In genomic region chr19:19387108-19387507, GRCh38 we compare ENCODE assay signal across 1 cellular context.
TF ChIP-seq lines count a peak whose summit lies in the region.

No MANE protein-coding gene starts in this region.

TF ChIP-seq in HepG2, 621 proteins besides CTCF, POLR2A, EP300 and RAD21 (continued from another document):
- TF ChIP-seq, protein P1, sequence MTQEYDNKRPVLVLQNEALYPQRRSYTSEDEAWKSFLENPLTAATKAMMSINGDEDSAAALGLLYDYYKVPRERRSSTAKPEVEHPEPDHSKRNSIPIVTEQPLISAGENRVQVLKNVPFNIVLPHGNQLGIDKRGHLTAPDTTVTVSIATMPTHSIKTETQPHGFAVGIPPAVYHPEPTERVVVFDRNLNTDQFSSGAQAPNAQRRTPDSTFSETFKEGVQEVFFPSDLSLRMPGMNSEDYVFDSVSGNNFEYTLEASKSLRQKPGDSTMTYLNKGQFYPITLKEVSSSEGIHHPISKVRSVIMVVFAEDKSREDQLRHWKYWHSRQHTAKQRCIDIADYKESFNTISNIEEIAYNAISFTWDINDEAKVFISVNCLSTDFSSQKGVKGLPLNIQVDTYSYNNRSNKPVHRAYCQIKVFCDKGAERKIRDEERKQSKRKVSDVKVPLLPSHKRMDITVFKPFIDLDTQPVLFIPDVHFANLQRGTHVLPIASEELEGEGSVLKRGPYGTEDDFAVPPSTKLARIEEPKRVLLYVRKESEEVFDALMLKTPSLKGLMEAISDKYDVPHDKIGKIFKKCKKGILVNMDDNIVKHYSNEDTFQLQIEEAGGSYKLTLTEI (CRISPR knock-in tag; conservative IDR thresholded peaks at IDR 0.05), result no peak
- TF ChIP-seq CERS6 (CRISPR knock-in tag; IDR thresholded peaks at IDR 0.05), result no peak
- TF ChIP-seq POLR2G (IDR thresholded peaks at IDR 0.05; ENCODE audit: low read depth, low read length), result no peak
- TF ChIP-seq ZNF839 (CRISPR knock-in tag; IDR thresholded peaks at IDR 0.05; ENCODE audit: borderline replicate concordance), result no peak
- TF ChIP-seq IRF9 (CRISPR knock-in tag; IDR thresholded peaks at IDR 0.05; ENCODE audit: borderline replicate concordance), result no peak
- no peak for TF ChIP-seq RFX1 (IDR thresholded peaks at IDR 0.05)
- TF ChIP-seq, protein P2, sequence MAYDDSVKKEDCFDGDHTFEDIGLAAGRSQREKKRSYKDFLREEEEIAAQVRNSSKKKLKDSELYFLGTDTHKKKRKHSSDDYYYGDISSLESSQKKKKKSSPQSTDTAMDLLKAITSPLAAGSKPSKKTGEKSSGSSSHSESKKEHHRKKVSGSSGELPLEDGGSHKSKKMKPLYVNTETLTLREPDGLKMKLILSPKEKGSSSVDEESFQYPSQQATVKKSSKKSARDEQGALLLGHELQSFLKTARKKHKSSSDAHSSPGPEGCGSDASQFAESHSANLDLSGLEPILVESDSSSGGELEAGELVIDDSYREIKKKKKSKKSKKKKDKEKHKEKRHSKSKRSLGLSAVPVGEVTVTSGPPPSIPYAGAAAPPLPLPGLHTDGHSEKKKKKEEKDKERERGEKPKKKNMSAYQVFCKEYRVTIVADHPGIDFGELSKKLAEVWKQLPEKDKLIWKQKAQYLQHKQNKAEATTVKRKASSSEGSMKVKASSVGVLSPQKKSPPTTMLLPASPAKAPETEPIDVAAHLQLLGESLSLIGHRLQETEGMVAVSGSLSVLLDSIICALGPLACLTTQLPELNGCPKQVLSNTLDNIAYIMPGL (CRISPR knock-in tag; IDR thresholded peaks at IDR 0.05; ENCODE audit: borderline replicate concordance in 1 of 2, low read depth in 1 of 2), result no peak
- TF ChIP-seq ZSCAN12 (CRISPR knock-in tag; IDR thresholded peaks at IDR 0.05), result no peak
- TF ChIP-seq FOXP1 (IDR thresholded peaks at IDR 0.05), result no peak
- no peak for TF ChIP-seq FOXP1 (CRISPR knock-in tag; IDR thresholded peaks at IDR 0.05)
TF ChIP-seq in HepG2: peak in this region for 0.
